ENCODE assay signal across 8 cellular contexts in the genomic region with DNA sequence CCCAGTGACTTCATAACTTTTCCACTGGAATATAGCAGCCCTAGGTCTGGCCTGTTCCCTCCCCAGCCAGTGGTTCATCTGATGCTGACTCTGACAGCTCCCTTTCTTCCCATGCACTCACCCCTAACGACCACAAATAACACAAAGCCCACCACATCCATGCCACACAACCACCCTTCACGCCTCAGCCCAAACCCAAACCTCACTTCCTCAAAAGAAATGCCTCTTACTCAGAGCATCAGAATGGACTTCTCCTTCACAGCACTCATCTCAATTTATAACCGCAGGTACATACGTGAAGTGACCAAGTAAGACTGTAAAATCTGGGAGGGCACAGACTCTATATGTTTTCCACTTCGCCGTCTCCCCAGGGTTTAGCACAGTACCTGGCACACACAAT.
DNase-seq lines count a peak whose midpoint lies in the region; ATAC-seq and TF ChIP-seq lines count a peak whose summit lies in the region.

No MANE protein-coding gene starts in this region.

- no peaks in the 10 kb centered on the region for H3K27me3 Mint-ChIP-seq in activated T-cell treated with anti-CD3 and anti-CD28 coated beads, Interleukin-2, amount 50 U/mL, for 24 hours
- H3K27me3 Mint-ChIP-seq in stimulated activated naive B cell treated with anti-CD40 and anti-IgM and Interleukin-4, amounts not matched to agents 10 μg/mL and 1 μg/mL and 100 μg/mL, for 72 hours = peaks cover 17 to 20% of the 10 kb centered on the region in 2 donors

- H3K27ac Mint-ChIP-seq in activated T-cell treated with anti-CD3 and anti-CD28 coated beads, Interleukin-2, amount 50 U/mL, for 24 hours = peak overlapping the region; percentile 95
- H3K27ac Mint-ChIP-seq in stimulated activated naive B cell treated with anti-CD40 and anti-IgM and Interleukin-4, amounts not matched to agents 10 μg/mL and 1 μg/mL and 100 μg/mL, for 72 hours = peak overlapping the region; percentile 95

- H3K9me3 ChIP-seq in iPS-18c (ENCODE audit: control insufficient read depth, insufficient read depth, low read length) = peaks cover 3% of the 10 kb centered on the region

- H3K36me3 Mint-ChIP-seq in activated T-cell treated with anti-CD3 and anti-CD28 coated beads, Interleukin-2, amount 50 U/mL, for 24 hours (ENCODE audit: low read depth) = peaks cover 49% of the 10 kb centered on the region
- peaks cover 6 to 29% of the 10 kb centered on the region in 2 donors for H3K36me3 Mint-ChIP-seq in stimulated activated naive B cell treated with anti-CD40 and anti-IgM and Interleukin-4, amounts not matched to agents 10 μg/mL and 1 μg/mL and 100 μg/mL, for 72 hours

- TF ChIP-seq CTCF in AG10803 (conservative IDR thresholded peaks at IDR 0.05; ENCODE audit: low read length) = no peak

- peaks cover 33% of the 10 kb centered on the region for H3K4me1 Mint-ChIP-seq in activated T-cell treated with anti-CD3 and anti-CD28 coated beads, Interleukin-2, amount 50 U/mL, for 24 hours (ENCODE audit: low read depth)
- H3K4me1 Mint-ChIP-seq in stimulated activated naive B cell treated with anti-CD40 and anti-IgM and Interleukin-4, amounts not matched to agents 10 μg/mL and 1 μg/mL and 100 μg/mL, for 72 hours = peaks cover 11 to 24% of the 10 kb centered on the region in 2 donors

- H3K4me3 ChIP-seq in AG10803 (ENCODE audit: low read length) (peak overlapping the region; percentile 99), iPS-18c (ENCODE audit: insufficient read depth, low read depth, low read length) (peak overlapping the region; percentile 95; the same call in 1 of the 2 replicates)

- peak; percentile 19 for DNase-seq in AG10803 (ENCODE audit: low read depth)
- DNase-seq in KG1 (lab: John Stamatoyannopoulos, UW) = peak; percentile 27
- peak; percentile 62 for DNase-seq in activated T-cell treated with anti-CD3 and anti-CD28 coated beads, Interleukin-2, amount 50 U/mL, for 24 hours
- peak; percentile 76 for DNase-seq in stimulated activated naive B cell treated with anti-CD40 and anti-IgM and Interleukin-4, amounts not matched to agents 10 μg/mL and 1 μg/mL and 100 μg/mL, for 72 hours

- ATAC-seq in stimulated activated naive B cell treated with anti-CD40 and anti-IgM and Interleukin-4, amounts not matched to agents 10 μg/mL and 1 μg/mL and 100 μg/mL, for 72 hours (replicated peaks) = peak; percentile 54 to 63
- no peak for ATAC-seq in HG02981 (IDR thresholded peaks at IDR 0.05; ENCODE audit: unreplicated experiment)
- no peak for ATAC-seq in GM21390 (IDR thresholded peaks at IDR 0.05; ENCODE audit: unreplicated experiment)
- no peak for ATAC-seq in GM21529 (IDR thresholded peaks at IDR 0.05; ENCODE audit: unreplicated experiment)

- peak overlapping the region; percentile 85 for H3K4me3 Mint-ChIP-seq in activated T-cell treated with anti-CD3 and anti-CD28 coated beads, Interleukin-2, amount 50 U/mL, for 24 hours
- H3K4me3 Mint-ChIP-seq in stimulated activated naive B cell treated with anti-CD40 and anti-IgM and Interleukin-4, amounts not matched to agents 10 μg/mL and 1 μg/mL and 100 μg/mL, for 72 hours = peak overlapping the region; percentile 94 to 96

- no peaks in the 10 kb centered on the region for H3K9me3 Mint-ChIP-seq in activated T-cell treated with anti-CD3 and anti-CD28 coated beads, Interleukin-2, amount 50 U/mL, for 24 hours
- no peaks in the 10 kb centered on the region for H3K9me3 Mint-ChIP-seq in stimulated activated naive B cell treated with anti-CD40 and anti-IgM and Interleukin-4, amounts not matched to agents 10 μg/mL and 1 μg/mL and 100 μg/mL, for 72 hours

Comparison
In these comparisons a context has a peak if more than half of its experiments do, and no peak if none do; other contexts are left out.
1. DNase-seq: peak in every context shown above with its lines; median percentile 76 in stimulated activated naive B cell treated with anti-CD40 and anti-IgM and Interleukin-4, amounts not matched to agents 10 μg/mL and 1 μg/mL and 100 μg/mL, for 72 hours; 62 in activated T-cell treated with anti-CD3 and anti-CD28 coated beads, Interleukin-2, amount 50 U/mL, for 24 hours; 27 in KG1; 19 in AG10803.
2. ATAC-seq: peak in stimulated activated naive B cell treated with anti-CD40 and anti-IgM and Interleukin-4, amounts not matched to agents 10 μg/mL and 1 μg/mL and 100 μg/mL, for 72 hours (2 of 2); none in HG02981 (single experiment), GM21390 (single experiment) and GM21529 (single experiment).